ENCODE assay signal across 22 cellular contexts in genomic region chr10:126212653-126213052, GRCh38.
"Had no signal": no experiment of that assay in that cellular context is flagged by ENCODE, and none has a peak within 500 bp of the region (broad histone marks: within the 10 kb centered on the region; RNA-seq: fewer than 3 reads in every experiment).

No MANE protein-coding gene starts in this region.

- H3K9me3 Mint-ChIP-seq: dendritic cell treated with granulocyte-macrophage colony-stimulating factor and Interleukin-4, amounts not matched to agents 40 ng/mL and 50 ng/mL, for 4 days; naive B cell had no signal

- H3K4me3 ChIP-seq: esophagus muscularis mucosa, prostate gland, stomach, thoracic aorta, transverse colon had no signal

- H3K4me1 Mint-ChIP-seq: naive B cell had no signal

- H3K9ac ChIP-seq: parathyroid adenoma had no signal

- FAIRE-seq: colon, small intestine had no signal

- H3K27me3 Mint-ChIP-seq: effector memory CD8-positive, alpha-beta T cell had no signal

- H3K4me3 Mint-ChIP-seq: dendritic cell treated with granulocyte-macrophage colony-stimulating factor and Interleukin-4, amounts not matched to agents 40 ng/mL and 50 ng/mL, for 4 days; effector memory CD8-positive, alpha-beta T cell; naive B cell; nephron had no signal

- H3K27ac ChIP-seq: epithelial cell of prostate, esophagus muscularis mucosa, parathyroid adenoma, prostate gland, stomach, thoracic aorta, transverse colon had no signal

- H3K36me3 Mint-ChIP-seq: naive B cell had no signal

- H3K27ac Mint-ChIP-seq: dendritic cell treated with granulocyte-macrophage colony-stimulating factor and Interleukin-4, amounts not matched to agents 40 ng/mL and 50 ng/mL, for 4 days; effector memory CD8-positive, alpha-beta T cell; naive B cell had no signal

- ATAC-seq: effector memory CD8-positive, alpha-beta T cell; sciatic nerve had no signal

- H3K4me1 ChIP-seq: parathyroid adenoma, stomach, transverse colon had no signal

- H2AFZ ChIP-seq: parathyroid adenoma had no signal

- H3K36me3 ChIP-seq: esophagus muscularis mucosa, prostate gland, stomach, thoracic aorta, transverse colon had no signal

- DNase-seq: effector memory CD8-positive, alpha-beta T cell; foreskin fibroblast; hippocampal formation; mesendoderm; naive B cell; occipital lobe; retina; small intestine; stimulated activated CD4-positive, alpha-beta T cell treated with anti-CD3 and anti-CD28 coated beads, Interleukin-12 subunit alpha, Interleukin-12 subunit beta, amount 100 ng/mL, for 4 hours; stimulated activated naive CD4-positive, alpha-beta T cell; stomach; substantia nigra; transverse colon had no signal

- H3K9me3 ChIP-seq: esophagus muscularis mucosa, prostate gland, stomach, thoracic aorta, transverse colon had no signal

- H3K79me2 ChIP-seq: parathyroid adenoma had no signal
